In genomic region chr1:70220517-70221240, GRCh38 we compare ENCODE assay signal across 8 cellular contexts. TPM values are rescaled to one million over a fixed set of nuclear protein-coding genes. Genes with fewer than 3 reads are reported as not detected.
DNase-seq lines count a peak whose midpoint lies in the region; ATAC-seq and TF ChIP-seq lines count a peak whose summit lies in the region.

No MANE protein-coding gene starts in this region.

- TF ChIP-seq CTCF in astrocyte of the spinal cord (IDR thresholded peaks at IDR 0.05; ENCODE audit: low read depth, low read length) (no peak), mesothelial cell of epicardium (IDR thresholded peaks at IDR 0.05; ENCODE audit: unreplicated experiment) (no peak)

- peak overlapping the region; percentile 91 for H3K4me3 Mint-ChIP-seq in stimulated activated naive CD8-positive, alpha-beta T cell treated with anti-CD3 and anti-CD28 coated beads, Interleukin-15, Interleukin-2, amounts not matched to agents 100 ng/mL and 50 ng/mL, for 24 hours
- H3K4me3 Mint-ChIP-seq in mesothelial cell of epicardium: peak overlapping the region; percentile 91

- DNase-seq in stimulated activated naive CD8-positive, alpha-beta T cell treated with anti-CD3 and anti-CD28 coated beads, Interleukin-15, Interleukin-2, amounts not matched to agents 100 U/mL and 50 U/mL, for 24 hours: no peak
- DNase-seq in astrocyte of the spinal cord (ENCODE audit: low read depth, low spot score) (no peak), mesothelial cell of epicardium (ENCODE audit: low spot score in 2 of 2, unreplicated experiment in 2 of 2) (no peak), NCI-H2029 treated with DMSO at 0.1 percent for 48 hours (lab: John Stamatoyannopoulos, UW) (no peak), G401 (ENCODE audit: low spot score) (no peak), middle frontal gyrus (ENCODE audit: extremely low spot score, low spot score) (no peak)

- H3K4me3 ChIP-seq in astrocyte of the spinal cord (ENCODE audit: low read depth, low read length): peak overlapping the region; percentile 76

- H3K9me3 Mint-ChIP-seq in stimulated activated naive CD8-positive, alpha-beta T cell treated with anti-CD3 and anti-CD28 coated beads, Interleukin-15, Interleukin-2, amounts not matched to agents 100 ng/mL and 50 ng/mL, for 24 hours: no peaks in the 10 kb centered on the region
- H3K9me3 Mint-ChIP-seq in mesothelial cell of epicardium: no peaks in the 10 kb centered on the region

- in situ Hi-C loops in astrocyte of the spinal cord (cut with HindIII; ENCODE audit: low sequenced_read_pairs): no loop called here
- in situ Hi-C loops in G401 (cut with HindIII; ENCODE audit: low sequenced_read_pairs): no loop called here

- H3K27ac Mint-ChIP-seq in stimulated activated naive CD8-positive, alpha-beta T cell treated with anti-CD3 and anti-CD28 coated beads, Interleukin-15, Interleukin-2, amounts not matched to agents 100 ng/mL and 50 ng/mL, for 24 hours: peak overlapping the region; percentile 92
- H3K27ac Mint-ChIP-seq in mesothelial cell of epicardium: peak overlapping the region; percentile 96

- H3K36me3 Mint-ChIP-seq in stimulated activated naive CD8-positive, alpha-beta T cell treated with anti-CD3 and anti-CD28 coated beads, Interleukin-15, Interleukin-2, amounts not matched to agents 100 ng/mL and 50 ng/mL, for 24 hours (ENCODE audit: low read depth): peaks cover 52% of the 10 kb centered on the region
- H3K36me3 Mint-ChIP-seq in mesothelial cell of epicardium: peaks cover 18% of the 10 kb centered on the region

- no peaks in the 10 kb centered on the region for H3K27me3 Mint-ChIP-seq in stimulated activated naive CD8-positive, alpha-beta T cell treated with anti-CD3 and anti-CD28 coated beads, Interleukin-15, Interleukin-2, amounts not matched to agents 100 ng/mL and 50 ng/mL, for 24 hours
- H3K27me3 Mint-ChIP-seq in mesothelial cell of epicardium (ENCODE audit: low read depth): no peaks in the 10 kb centered on the region

- peaks cover 38% of the 10 kb centered on the region for H3K4me1 Mint-ChIP-seq in stimulated activated naive CD8-positive, alpha-beta T cell treated with anti-CD3 and anti-CD28 coated beads, Interleukin-15, Interleukin-2, amounts not matched to agents 100 ng/mL and 50 ng/mL, for 24 hours (ENCODE audit: low read depth)
- peaks cover 36% of the 10 kb centered on the region for H3K4me1 Mint-ChIP-seq in mesothelial cell of epicardium

- no peak for ATAC-seq in stimulated activated naive CD8-positive, alpha-beta T cell treated with anti-CD3 and anti-CD28 coated beads, Interleukin-15, Interleukin-2, amounts not matched to agents 100 U/mL and 50 U/mL, for 24 hours
- peak; percentile 6 for ATAC-seq in HG03439 (IDR thresholded peaks at IDR 0.05; ENCODE audit: unreplicated experiment)

RNA-seq across cellular contexts. Expression of gene SRSF11, which starts 0.5 kb away (rescaled TPM):
- 338 to 357 TPM (median 348 TPM) in 3 replicates for total RNA-seq in mesothelial cell of epicardium
- total RNA-seq in G401 (2014; rRNA removed; shearing (Covaris generic)): 91.6 and 130 TPM in 2 replicates

RNA-seq across cellular contexts. Expression of gene LRRC40, which starts 15.3 kb away (rescaled TPM):
- total RNA-seq in mesothelial cell of epicardium: 17.9 to 19.6 TPM (median 18.9 TPM) in 3 replicates
- total RNA-seq in G401 (2014; rRNA removed; shearing (Covaris generic)): 44.2 and 70.1 TPM in 2 replicates
